Comparison of ENCODE assay signal across 1 cellular context in the genomic region with DNA sequence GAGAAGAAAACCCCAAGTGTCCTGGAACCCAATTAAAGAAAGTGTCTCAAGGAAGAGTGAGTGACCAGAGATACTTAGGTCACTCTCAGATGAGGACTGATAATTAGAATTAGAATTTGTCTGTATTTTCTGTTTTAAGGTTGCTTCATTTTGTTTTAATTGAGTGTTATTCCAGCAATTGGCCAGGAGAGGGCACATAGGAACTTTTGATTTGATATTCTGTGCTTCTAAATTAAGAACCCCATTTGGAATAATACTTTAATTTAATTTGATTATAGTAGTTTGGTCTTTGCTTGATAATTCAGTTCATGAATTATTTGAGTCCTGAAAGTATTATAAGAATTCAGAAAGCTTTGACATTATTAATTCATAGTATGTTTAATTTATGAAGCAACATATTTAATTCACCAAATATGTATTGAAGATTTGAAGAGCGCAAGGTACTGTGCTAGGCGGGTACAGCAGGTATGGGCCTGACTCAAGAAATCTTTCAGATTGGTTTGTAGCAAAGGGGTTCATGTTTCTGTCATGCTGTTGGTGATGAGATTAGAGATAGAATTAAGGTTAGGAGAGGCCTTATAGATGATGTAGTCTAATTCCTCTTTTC.
TF ChIP-seq lines count a peak whose summit lies in the region.

No MANE protein-coding gene starts in this region.

TF ChIP-seq in H1, 55 proteins besides CTCF, POLR2A, EP300 and RAD21:
- TF ChIP-seq SRF (IDR thresholded peaks at IDR 0.05; ENCODE audit: low read depth, low read length) (no peak), GABPA (IDR thresholded peaks at IDR 0.05; ENCODE audit: borderline replicate concordance, insufficient read depth, low read length) (no peak), YY1 (IDR thresholded peaks at IDR 0.05; ENCODE audit: low read depth, low read length) (no peak), CEBPB (IDR thresholded peaks at IDR 0.05; ENCODE audit: low read depth, low read length) (peak; percentile 45; the same call in 1 of the 2 replicates), ZNF274 (IDR thresholded peaks at IDR 0.05; ENCODE audit: borderline replicate concordance, extremely low read depth, low read length) (no peak)
- TF ChIP-seq, protein P1, sequence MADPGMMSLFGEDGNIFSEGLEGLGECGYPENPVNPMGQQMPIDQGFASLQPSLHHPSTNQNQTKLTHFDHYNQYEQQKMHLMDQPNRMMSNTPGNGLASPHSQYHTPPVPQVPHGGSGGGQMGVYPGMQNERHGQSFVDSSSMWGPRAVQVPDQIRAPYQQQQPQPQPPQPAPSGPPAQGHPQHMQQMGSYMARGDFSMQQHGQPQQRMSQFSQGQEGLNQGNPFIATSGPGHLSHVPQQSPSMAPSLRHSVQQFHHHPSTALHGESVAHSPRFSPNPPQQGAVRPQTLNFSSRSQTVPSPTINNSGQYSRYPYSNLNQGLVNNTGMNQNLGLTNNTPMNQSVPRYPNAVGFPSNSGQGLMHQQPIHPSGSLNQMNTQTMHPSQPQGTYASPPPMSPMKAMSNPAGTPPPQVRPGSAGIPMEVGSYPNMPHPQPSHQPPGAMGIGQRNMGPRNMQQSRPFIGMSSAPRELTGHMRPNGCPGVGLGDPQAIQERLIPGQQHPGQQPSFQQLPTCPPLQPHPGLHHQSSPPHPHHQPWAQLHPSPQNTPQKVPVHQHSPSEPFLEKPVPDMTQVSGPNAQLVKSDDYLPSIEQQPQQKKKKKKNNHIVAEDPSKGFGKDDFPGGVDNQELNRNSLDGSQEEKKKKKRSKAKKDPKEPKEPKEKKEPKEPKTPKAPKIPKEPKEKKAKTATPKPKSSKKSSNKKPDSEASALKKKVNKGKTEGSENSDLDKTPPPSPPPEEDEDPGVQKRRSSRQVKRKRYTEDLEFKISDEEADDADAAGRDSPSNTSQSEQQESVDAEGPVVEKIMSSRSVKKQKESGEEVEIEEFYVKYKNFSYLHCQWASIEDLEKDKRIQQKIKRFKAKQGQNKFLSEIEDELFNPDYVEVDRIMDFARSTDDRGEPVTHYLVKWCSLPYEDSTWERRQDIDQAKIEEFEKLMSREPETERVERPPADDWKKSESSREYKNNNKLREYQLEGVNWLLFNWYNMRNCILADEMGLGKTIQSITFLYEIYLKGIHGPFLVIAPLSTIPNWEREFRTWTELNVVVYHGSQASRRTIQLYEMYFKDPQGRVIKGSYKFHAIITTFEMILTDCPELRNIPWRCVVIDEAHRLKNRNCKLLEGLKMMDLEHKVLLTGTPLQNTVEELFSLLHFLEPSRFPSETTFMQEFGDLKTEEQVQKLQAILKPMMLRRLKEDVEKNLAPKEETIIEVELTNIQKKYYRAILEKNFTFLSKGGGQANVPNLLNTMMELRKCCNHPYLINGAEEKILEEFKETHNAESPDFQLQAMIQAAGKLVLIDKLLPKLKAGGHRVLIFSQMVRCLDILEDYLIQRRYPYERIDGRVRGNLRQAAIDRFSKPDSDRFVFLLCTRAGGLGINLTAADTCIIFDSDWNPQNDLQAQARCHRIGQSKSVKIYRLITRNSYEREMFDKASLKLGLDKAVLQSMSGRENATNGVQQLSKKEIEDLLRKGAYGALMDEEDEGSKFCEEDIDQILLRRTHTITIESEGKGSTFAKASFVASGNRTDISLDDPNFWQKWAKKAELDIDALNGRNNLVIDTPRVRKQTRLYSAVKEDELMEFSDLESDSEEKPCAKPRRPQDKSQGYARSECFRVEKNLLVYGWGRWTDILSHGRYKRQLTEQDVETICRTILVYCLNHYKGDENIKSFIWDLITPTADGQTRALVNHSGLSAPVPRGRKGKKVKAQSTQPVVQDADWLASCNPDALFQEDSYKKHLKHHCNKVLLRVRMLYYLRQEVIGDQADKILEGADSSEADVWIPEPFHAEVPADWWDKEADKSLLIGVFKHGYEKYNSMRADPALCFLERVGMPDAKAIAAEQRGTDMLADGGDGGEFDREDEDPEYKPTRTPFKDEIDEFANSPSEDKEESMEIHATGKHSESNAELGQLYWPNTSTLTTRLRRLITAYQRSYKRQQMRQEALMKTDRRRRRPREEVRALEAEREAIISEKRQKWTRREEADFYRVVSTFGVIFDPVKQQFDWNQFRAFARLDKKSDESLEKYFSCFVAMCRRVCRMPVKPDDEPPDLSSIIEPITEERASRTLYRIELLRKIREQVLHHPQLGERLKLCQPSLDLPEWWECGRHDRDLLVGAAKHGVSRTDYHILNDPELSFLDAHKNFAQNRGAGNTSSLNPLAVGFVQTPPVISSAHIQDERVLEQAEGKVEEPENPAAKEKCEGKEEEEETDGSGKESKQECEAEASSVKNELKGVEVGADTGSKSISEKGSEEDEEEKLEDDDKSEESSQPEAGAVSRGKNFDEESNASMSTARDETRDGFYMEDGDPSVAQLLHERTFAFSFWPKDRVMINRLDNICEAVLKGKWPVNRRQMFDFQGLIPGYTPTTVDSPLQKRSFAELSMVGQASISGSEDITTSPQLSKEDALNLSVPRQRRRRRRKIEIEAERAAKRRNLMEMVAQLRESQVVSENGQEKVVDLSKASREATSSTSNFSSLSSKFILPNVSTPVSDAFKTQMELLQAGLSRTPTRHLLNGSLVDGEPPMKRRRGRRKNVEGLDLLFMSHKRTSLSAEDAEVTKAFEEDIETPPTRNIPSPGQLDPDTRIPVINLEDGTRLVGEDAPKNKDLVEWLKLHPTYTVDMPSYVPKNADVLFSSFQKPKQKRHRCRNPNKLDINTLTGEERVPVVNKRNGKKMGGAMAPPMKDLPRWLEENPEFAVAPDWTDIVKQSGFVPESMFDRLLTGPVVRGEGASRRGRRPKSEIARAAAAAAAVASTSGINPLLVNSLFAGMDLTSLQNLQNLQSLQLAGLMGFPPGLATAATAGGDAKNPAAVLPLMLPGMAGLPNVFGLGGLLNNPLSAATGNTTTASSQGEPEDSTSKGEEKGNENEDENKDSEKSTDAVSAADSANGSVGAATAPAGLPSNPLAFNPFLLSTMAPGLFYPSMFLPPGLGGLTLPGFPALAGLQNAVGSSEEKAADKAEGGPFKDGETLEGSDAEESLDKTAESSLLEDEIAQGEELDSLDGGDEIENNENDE (IDR thresholded peaks at IDR 0.05; ENCODE audit: insufficient replicate concordance, low read length), result peak; percentile 32
